In the genomic region with DNA sequence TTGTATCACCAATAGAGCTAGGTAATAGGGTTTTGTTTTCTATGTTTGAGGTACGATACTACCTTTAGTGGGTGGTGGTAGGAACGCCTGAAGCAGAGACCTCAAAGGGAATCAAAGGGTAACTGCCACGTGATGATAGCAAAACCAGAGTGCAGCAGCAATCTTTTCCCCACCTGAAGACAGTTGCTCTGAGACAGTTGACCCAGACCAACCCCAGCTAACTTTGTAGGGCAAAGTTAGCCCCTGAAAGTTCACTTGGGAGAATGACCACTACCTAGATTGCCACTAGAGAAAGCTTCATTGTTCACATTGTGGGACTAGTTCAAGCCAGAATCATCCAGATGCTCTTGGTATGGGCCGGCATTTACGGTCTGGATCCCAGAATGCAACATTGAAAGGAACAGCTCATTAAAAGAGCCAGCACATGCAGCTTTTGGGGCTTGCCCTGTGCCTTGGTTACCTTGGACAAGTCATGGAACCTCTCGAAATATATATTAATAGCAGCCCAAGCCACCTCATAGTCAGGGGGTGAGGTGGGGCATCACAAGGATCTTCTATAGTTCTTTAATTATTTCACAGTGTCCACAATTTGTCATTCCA, we compare ENCODE assay signal across 14 cellular contexts. TPM values are rescaled to one million over a fixed set of nuclear protein-coding genes. Genes with fewer than 3 reads are reported as not detected.
DNase-seq lines count a peak whose midpoint lies in the region; ATAC-seq and TF ChIP-seq lines count a peak whose summit lies in the region.
"Had no signal": no experiment of that assay in that cellular context is flagged by ENCODE, and none has a peak within 500 bp of the region (broad histone marks: within the 10 kb centered on the region; RNA-seq: fewer than 3 reads in every experiment).

No MANE protein-coding gene starts in this region.

- H3K27me3 ChIP-seq in OCI-LY1 (ENCODE audit: insufficient read depth, low read length) (no peaks in the 10 kb centered on the region), gastrocnemius medialis (no peaks in the 10 kb centered on the region)
- H3K27me3 ChIP-seq: stomach had no signal

- no peak for ATAC-seq in natural killer cell treated with Interleukin-12 subunit alpha and Interleukin-12 subunit beta and Interleukin-15 and Interleukin-18, amount 100 ng/mL, for 72 hours
- ATAC-seq in gastrocnemius medialis = no peak
- ATAC-seq: lower lobe of right lung had no signal

- in situ Hi-C loops in gastrocnemius medialis (cut with MboI; ENCODE audit: low sequenced_read_pairs in 4 of 4) = no loop called here

- H3K79me2 ChIP-seq in OCI-LY1 (ENCODE audit: insufficient read depth, low read length) = peaks cover 60% of the 10 kb centered on the region

- H3F3A ChIP-seq in OCI-LY1 (ENCODE audit: insufficient read depth, low read length) = 0 out of 2 replicates have a peak, but pooled peaks cover 3% of the 10 kb centered on the region

- H3K27ac Mint-ChIP-seq in activated T-helper 2 cell treated with anti-CD3 and anti-CD28 coated beads, Interferon-gamma antibody, Interleukin-2, Interleukin-4, amounts not matched to agents 10 μg/mL and 5 μg/mL and 100 μg/mL, durations not matched to agents 14 hours and 24 hours and 36 hours = peak overlapping the region; percentile 100
- H3K27ac Mint-ChIP-seq in natural killer cell treated with Interleukin-12 subunit alpha and Interleukin-12 subunit beta and Interleukin-15 and Interleukin-18, amount 100 ng/mL, for 72 hours = peak overlapping the region; percentile 99

- H3K4me3 ChIP-seq in GM12864 (ENCODE audit: low read depth, low read length) (peak overlapping the region; percentile 23; the same call in 1 of the 2 replicates), OCI-LY1 (ENCODE audit: low read depth, low read length, poor library complexity, severe bottlenecking) (peak overlapping the region; percentile 14), gastrocnemius medialis (no peak overlapping the region)
- H3K4me3 ChIP-seq: breast epithelium, lower lobe of right lung, SK-N-MC, stomach had no signal

- no peaks in the 10 kb centered on the region for H4K20me1 ChIP-seq in OCI-LY1 (ENCODE audit: insufficient read depth, low read length)

- H3K4me1 ChIP-seq in OCI-LY1 (ENCODE audit: insufficient read depth, low read length, severe bottlenecking) (peaks cover 79% of the 10 kb centered on the region), gastrocnemius medialis (no peaks in the 10 kb centered on the region)

- peaks cover 37% of the 10 kb centered on the region for H3K4me1 Mint-ChIP-seq in activated T-helper 2 cell treated with anti-CD3 and anti-CD28 coated beads, Interferon-gamma antibody, Interleukin-2, Interleukin-4, amounts not matched to agents 10 μg/mL and 5 μg/mL and 100 μg/mL, durations not matched to agents 14 hours and 24 hours and 36 hours (ENCODE audit: low read depth)
- peaks cover 47 to 63% of the 10 kb centered on the region in 2 donors for H3K4me1 Mint-ChIP-seq in natural killer cell treated with Interleukin-12 subunit alpha and Interleukin-12 subunit beta and Interleukin-15 and Interleukin-18, amount 100 ng/mL, for 72 hours (ENCODE audit: low read depth in 2 of 2)

- TF ChIP-seq CTCF in GM12864 (IDR thresholded peaks at IDR 0.05; ENCODE audit: low read depth, low read length, missing control alignments) = no peak
- TF ChIP-seq CTCF in OCI-LY1 (IDR thresholded peaks at IDR 0.05; ENCODE audit: low read length) = no peak
- no peak for TF ChIP-seq CTCF in gastrocnemius medialis (IDR thresholded peaks at IDR 0.05 in 4 of 5, conservative IDR thresholded peaks at IDR 0.05 in 1 of 5)

- no peaks in the 10 kb centered on the region for H3K9me3 Mint-ChIP-seq in activated T-helper 2 cell treated with anti-CD3 and anti-CD28 coated beads, Interferon-gamma antibody, Interleukin-2, Interleukin-4, amounts not matched to agents 10 μg/mL and 5 μg/mL and 100 μg/mL, durations not matched to agents 14 hours and 24 hours and 36 hours
- no peaks in the 10 kb centered on the region for H3K9me3 Mint-ChIP-seq in natural killer cell treated with Interleukin-12 subunit alpha and Interleukin-12 subunit beta and Interleukin-15 and Interleukin-18, amount 100 ng/mL, for 72 hours

- no peaks in the 10 kb centered on the region for H3K9me2 ChIP-seq in OCI-LY1 (ENCODE audit: low read depth, low read length)

- H3K9me3 ChIP-seq in OCI-LY1 (ENCODE audit: low read length) (no peaks in the 10 kb centered on the region), gastrocnemius medialis (no peaks in the 10 kb centered on the region)
- H3K9me3 ChIP-seq: breast epithelium, lower lobe of right lung, stomach had no signal

- H3K36me3 Mint-ChIP-seq in activated T-helper 2 cell treated with anti-CD3 and anti-CD28 coated beads, Interferon-gamma antibody, Interleukin-2, Interleukin-4, amounts not matched to agents 10 μg/mL and 5 μg/mL and 100 μg/mL, durations not matched to agents 14 hours and 24 hours and 36 hours (ENCODE audit: low read depth) = peaks cover 55% of the 10 kb centered on the region
- no peaks in the 10 kb centered on the region for H3K36me3 Mint-ChIP-seq in natural killer cell treated with Interleukin-12 subunit alpha and Interleukin-12 subunit beta and Interleukin-15 and Interleukin-18, amount 100 ng/mL, for 72 hours

- H3K27me3 Mint-ChIP-seq in activated T-helper 2 cell treated with anti-CD3 and anti-CD28 coated beads, Interferon-gamma antibody, Interleukin-2, Interleukin-4, amounts not matched to agents 10 μg/mL and 5 μg/mL and 100 μg/mL, durations not matched to agents 14 hours and 24 hours and 36 hours (ENCODE audit: low read depth) = no peaks in the 10 kb centered on the region
- no peaks in the 10 kb centered on the region for H3K27me3 Mint-ChIP-seq in natural killer cell treated with Interleukin-12 subunit alpha and Interleukin-12 subunit beta and Interleukin-15 and Interleukin-18, amount 100 ng/mL, for 72 hours

- 0 out of 2 replicates have a peak, but pooled peaks cover 5% of the 10 kb centered on the region for H3K36me3 ChIP-seq in OCI-LY1 (ENCODE audit: insufficient read depth, low read length)
- no peaks in the 10 kb centered on the region for H3K36me3 ChIP-seq in gastrocnemius medialis
- H3K36me3 ChIP-seq: breast epithelium, lower lobe of right lung, stomach had no signal

- H3K27ac ChIP-seq in OCI-LY1 (ENCODE audit: low read depth, low read length, poor library complexity, severe bottlenecking) = peak overlapping the region; percentile 97
- no peak overlapping the region for H3K27ac ChIP-seq in gastrocnemius medialis
- H3K27ac ChIP-seq: lower lobe of right lung, SK-N-MC had no signal

- TF ChIP-seq POLR2A in gastrocnemius medialis (IDR thresholded peaks at IDR 0.05) = no peak

- H3K9ac ChIP-seq in OCI-LY1 (ENCODE audit: low read length) = peak overlapping the region; percentile 31; the same call in 1 of the 2 replicates

- H3K4me2 ChIP-seq in OCI-LY1 (ENCODE audit: low read length) = peak overlapping the region; percentile 55

- intact Hi-C loops in activated T-helper 2 cell treated with anti-CD3 and anti-CD28 coated beads, Interferon-gamma antibody, Interleukin-2, Interleukin-4, amounts not matched to agents 10 μg/mL and 5 μg/mL and 100 μg/mL, durations not matched to agents 14 hours and 24 hours and 36 hours (cut with micrococcal nuclease) = loop anchor here (5.0 kb wide), 1 partner anchor 183 kb away; the partner anchor contains the start of genes NDUFA1 and RNF113A
- intact Hi-C loops in gastrocnemius medialis (cut with DNase I; ENCODE audit: low total_unique reads) = no loop called here

- DNase-seq in GM12864 (ENCODE audit: low read depth) (no peak), gastrocnemius medialis (no peak), kidney glomerular epithelial cell (lab: John Stamatoyannopoulos, UW) (no peak), NCI-H1417 treated with DMSO at 0.1 percent for 48 hours (lab: John Stamatoyannopoulos, UW) (no peak)
- DNase-seq in activated T-helper 2 cell treated with anti-CD3 and anti-CD28 coated beads, Interferon-gamma antibody, Interleukin-2, Interleukin-4, amounts not matched to agents 10 μg/mL and 5 μg/mL and 100 μg/mL, durations not matched to agents 14 hours and 24 hours and 36 hours (ENCODE audit: low spot score) = no peak
- DNase-seq in natural killer cell treated with Interleukin-12 subunit alpha and Interleukin-12 subunit beta and Interleukin-15 and Interleukin-18, amount 100 ng/mL, for 72 hours (ENCODE audit: low spot score) = no peak
- DNase-seq: COR-L47, H7, lower lobe of right lung, NCI-H748 treated with DMSO at 0.1 percent for 48 hours, stomach had no signal

- no peak overlapping the region for H2AFZ ChIP-seq in OCI-LY1 (ENCODE audit: low read length)

- H3K4me3 Mint-ChIP-seq in activated T-helper 2 cell treated with anti-CD3 and anti-CD28 coated beads, Interferon-gamma antibody, Interleukin-2, Interleukin-4, amounts not matched to agents 10 μg/mL and 5 μg/mL and 100 μg/mL, durations not matched to agents 14 hours and 24 hours and 36 hours (ENCODE audit: low read depth) = peak overlapping the region; percentile 90
- peak overlapping the region; percentile 98 for H3K4me3 Mint-ChIP-seq in natural killer cell treated with Interleukin-12 subunit alpha and Interleukin-12 subunit beta and Interleukin-15 and Interleukin-18, amount 100 ng/mL, for 72 hours

RNA-seq across cellular contexts. Expression of gene SEPTIN6, which starts 4.0 kb away (rescaled TPM):
- total RNA-seq in activated T-helper 2 cell treated with anti-CD3 and anti-CD28 coated beads, Interferon-gamma antibody, Interleukin-2, Interleukin-4, amounts not matched to agents 10 μg/mL and 5 μg/mL and 100 μg/mL, durations not matched to agents 14 hours and 24 hours and 36 hours = 175 and 179 TPM in 2 replicates
- total RNA-seq in natural killer cell treated with Interleukin-12 subunit alpha and Interleukin-12 subunit beta and Interleukin-15 and Interleukin-18, amount 100 ng/mL, for 72 hours = 10 to 100 TPM; 79.7 to 84.0 TPM
- 10 to 100 TPM in 1 of 4 donors, 1 to 10 TPM in 3; 1.2 to 11.1 (median 3.5) TPM for total RNA-seq in gastrocnemius medialis

Comparison
In these comparisons a context has a peak if more than half of its experiments do, and no peak if none do; other contexts are left out.
1. H3K4me3 ChIP-seq: peak in GM12864 (single experiment) and OCI-LY1 (single experiment); none in gastrocnemius medialis (0 of 4).
2. RNA of gene SEPTIN6, which starts 4.0 kb away (total RNA-seq): 175 to 179 TPM in activated T-helper 2 cell treated with anti-CD3 and anti-CD28 coated beads, Interferon-gamma antibody, Interleukin-2, Interleukin-4, amounts not matched to agents 10 μg/mL and 5 μg/mL and 100 μg/mL, durations not matched to agents 14 hours and 24 hours and 36 hours and 79.7 to 84.0 TPM in natural killer cell treated with Interleukin-12 subunit alpha and Interleukin-12 subunit beta and Interleukin-15 and Interleukin-18, amount 100 ng/mL, for 72 hours; 1.2 to 11.1 TPM in gastrocnemius medialis; every median in the first group is over 4 times any median in the second.